In the genomic region with DNA sequence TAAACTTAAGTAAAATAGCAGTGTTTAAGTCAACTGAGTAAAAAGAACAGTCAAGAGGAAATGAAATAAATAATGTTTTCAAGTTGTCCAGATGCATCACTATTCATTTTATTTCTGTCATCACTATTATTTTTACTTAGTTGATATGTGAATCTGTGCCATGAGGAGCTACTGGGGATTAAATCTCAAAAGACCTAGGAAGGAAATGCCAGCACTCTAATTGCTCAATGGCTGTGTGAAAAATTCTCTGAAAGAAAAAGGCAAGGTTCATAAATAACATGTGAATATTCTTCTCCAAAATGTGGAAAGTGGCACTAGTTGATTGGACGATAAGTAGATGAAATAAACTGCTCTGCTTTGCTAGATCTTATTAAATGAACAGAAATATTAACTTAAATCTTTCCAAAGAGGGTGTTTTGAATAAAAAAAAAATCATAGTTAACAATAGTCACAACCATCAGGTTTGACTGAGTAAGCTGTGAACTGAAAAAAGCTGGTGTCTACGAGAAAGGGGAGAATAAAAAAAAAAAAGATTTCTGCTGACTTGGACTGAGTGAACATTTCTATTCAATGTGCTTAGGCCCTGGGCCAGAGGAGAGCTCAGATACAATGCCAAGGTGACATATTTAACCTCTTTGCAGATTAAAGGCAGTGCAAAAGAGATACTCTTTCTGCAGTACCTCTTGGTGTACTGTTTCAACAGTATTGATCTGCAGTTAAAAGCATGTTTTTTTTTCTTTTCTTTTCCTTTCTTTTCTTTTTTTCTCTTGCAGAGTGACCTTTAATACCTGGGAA, we compare ENCODE assay signal across 2 cellular contexts.
TF ChIP-seq lines count a peak whose summit lies in the region.

No MANE protein-coding gene starts in this region.

TF ChIP-seq in liver, 16 proteins besides CTCF, POLR2A, EP300 and RAD21:
- TF ChIP-seq HNF4G (IDR thresholded peaks at IDR 0.05) = no peak
- no peak for TF ChIP-seq JUND (IDR thresholded peaks at IDR 0.05)
- TF ChIP-seq HNF4A (conservative IDR thresholded peaks at IDR 0.05) = peak; percentile 33 to 47
- peak; percentile 26 for TF ChIP-seq YY1 (IDR thresholded peaks at IDR 0.05)
- peak; percentile 83 for TF ChIP-seq NR2F2 (IDR thresholded peaks at IDR 0.05)
- TF ChIP-seq, protein P1, sequence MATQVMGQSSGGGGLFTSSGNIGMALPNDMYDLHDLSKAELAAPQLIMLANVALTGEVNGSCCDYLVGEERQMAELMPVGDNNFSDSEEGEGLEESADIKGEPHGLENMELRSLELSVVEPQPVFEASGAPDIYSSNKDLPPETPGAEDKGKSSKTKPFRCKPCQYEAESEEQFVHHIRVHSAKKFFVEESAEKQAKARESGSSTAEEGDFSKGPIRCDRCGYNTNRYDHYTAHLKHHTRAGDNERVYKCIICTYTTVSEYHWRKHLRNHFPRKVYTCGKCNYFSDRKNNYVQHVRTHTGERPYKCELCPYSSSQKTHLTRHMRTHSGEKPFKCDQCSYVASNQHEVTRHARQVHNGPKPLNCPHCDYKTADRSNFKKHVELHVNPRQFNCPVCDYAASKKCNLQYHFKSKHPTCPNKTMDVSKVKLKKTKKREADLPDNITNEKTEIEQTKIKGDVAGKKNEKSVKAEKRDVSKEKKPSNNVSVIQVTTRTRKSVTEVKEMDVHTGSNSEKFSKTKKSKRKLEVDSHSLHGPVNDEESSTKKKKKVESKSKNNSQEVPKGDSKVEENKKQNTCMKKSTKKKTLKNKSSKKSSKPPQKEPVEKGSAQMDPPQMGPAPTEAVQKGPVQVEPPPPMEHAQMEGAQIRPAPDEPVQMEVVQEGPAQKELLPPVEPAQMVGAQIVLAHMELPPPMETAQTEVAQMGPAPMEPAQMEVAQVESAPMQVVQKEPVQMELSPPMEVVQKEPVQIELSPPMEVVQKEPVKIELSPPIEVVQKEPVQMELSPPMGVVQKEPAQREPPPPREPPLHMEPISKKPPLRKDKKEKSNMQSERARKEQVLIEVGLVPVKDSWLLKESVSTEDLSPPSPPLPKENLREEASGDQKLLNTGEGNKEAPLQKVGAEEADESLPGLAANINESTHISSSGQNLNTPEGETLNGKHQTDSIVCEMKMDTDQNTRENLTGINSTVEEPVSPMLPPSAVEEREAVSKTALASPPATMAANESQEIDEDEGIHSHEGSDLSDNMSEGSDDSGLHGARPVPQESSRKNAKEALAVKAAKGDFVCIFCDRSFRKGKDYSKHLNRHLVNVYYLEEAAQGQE (IDR thresholded peaks at IDR 0.05) = peak; percentile 29
- peak; percentile 15 for TF ChIP-seq SP1 (IDR thresholded peaks at IDR 0.05)

TF ChIP-seq in HepG2, 621 proteins besides CTCF, POLR2A, EP300 and RAD21:
- TF ChIP-seq ZNF33A (CRISPR knock-in tag; IDR thresholded peaks at IDR 0.05; ENCODE audit: borderline replicate concordance) (no peak), ZNF605 (CRISPR knock-in tag; IDR thresholded peaks at IDR 0.05) (no peak)
